ENCODE assay signal across 1 cellular context in the genomic region with DNA sequence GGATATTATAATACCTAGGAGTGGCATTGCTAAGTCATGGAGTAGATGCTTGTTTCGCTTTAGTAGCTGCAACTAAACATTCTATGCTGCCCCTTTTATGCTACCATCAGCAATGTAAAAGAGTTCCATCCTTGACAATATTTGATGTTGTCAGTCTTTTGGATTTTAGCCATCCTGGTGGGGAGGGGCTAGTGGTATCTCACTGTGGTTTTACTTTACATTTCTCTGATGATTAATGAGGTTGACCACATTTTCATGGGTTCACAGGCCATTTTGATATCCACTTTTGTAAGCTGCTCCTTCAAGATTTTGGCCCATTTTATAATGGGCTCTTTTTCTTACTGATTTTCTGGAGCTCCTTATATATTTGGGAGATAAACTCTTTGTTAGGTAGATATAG.
TF ChIP-seq lines count a peak whose summit lies in the region.

No MANE protein-coding gene starts in this region.

TF ChIP-seq in SK-N-SH, 30 proteins besides CTCF, POLR2A, EP300 and RAD21 (continued from another document):
- TF ChIP-seq, protein P1, sequence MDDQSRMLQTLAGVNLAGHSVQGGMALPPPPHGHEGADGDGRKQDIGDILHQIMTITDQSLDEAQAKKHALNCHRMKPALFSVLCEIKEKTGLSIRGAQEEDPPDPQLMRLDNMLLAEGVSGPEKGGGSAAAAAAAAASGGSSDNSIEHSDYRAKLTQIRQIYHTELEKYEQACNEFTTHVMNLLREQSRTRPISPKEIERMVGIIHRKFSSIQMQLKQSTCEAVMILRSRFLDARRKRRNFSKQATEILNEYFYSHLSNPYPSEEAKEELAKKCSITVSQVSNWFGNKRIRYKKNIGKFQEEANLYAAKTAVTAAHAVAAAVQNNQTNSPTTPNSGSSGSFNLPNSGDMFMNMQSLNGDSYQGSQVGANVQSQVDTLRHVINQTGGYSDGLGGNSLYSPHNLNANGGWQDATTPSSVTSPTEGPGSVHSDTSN (IDR thresholded peaks at IDR 0.05) = no peak
- TF ChIP-seq, protein P2, sequence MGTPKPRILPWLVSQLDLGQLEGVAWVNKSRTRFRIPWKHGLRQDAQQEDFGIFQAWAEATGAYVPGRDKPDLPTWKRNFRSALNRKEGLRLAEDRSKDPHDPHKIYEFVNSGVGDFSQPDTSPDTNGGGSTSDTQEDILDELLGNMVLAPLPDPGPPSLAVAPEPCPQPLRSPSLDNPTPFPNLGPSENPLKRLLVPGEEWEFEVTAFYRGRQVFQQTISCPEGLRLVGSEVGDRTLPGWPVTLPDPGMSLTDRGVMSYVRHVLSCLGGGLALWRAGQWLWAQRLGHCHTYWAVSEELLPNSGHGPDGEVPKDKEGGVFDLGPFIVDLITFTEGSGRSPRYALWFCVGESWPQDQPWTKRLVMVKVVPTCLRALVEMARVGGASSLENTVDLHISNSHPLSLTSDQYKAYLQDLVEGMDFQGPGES (IDR thresholded peaks at IDR 0.05; ENCODE audit: low read depth, low read length) = no peak
- TF ChIP-seq FOXM1 (IDR thresholded peaks at IDR 0.05; ENCODE audit: low read depth) = no peak
- no peak for TF ChIP-seq YY1 (IDR thresholded peaks at IDR 0.05; ENCODE audit: low read depth)
- TF ChIP-seq TCF12 (IDR thresholded peaks at IDR 0.05) = no peak
- TF ChIP-seq, protein P3, sequence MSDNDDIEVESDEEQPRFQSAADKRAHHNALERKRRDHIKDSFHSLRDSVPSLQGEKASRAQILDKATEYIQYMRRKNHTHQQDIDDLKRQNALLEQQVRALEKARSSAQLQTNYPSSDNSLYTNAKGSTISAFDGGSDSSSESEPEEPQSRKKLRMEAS (IDR thresholded peaks at IDR 0.05; ENCODE audit: low read depth) = no peak
- no peak for TF ChIP-seq MEF2A (IDR thresholded peaks at IDR 0.05; ENCODE audit: borderline replicate concordance, low read depth)
- TF ChIP-seq, protein P4, sequence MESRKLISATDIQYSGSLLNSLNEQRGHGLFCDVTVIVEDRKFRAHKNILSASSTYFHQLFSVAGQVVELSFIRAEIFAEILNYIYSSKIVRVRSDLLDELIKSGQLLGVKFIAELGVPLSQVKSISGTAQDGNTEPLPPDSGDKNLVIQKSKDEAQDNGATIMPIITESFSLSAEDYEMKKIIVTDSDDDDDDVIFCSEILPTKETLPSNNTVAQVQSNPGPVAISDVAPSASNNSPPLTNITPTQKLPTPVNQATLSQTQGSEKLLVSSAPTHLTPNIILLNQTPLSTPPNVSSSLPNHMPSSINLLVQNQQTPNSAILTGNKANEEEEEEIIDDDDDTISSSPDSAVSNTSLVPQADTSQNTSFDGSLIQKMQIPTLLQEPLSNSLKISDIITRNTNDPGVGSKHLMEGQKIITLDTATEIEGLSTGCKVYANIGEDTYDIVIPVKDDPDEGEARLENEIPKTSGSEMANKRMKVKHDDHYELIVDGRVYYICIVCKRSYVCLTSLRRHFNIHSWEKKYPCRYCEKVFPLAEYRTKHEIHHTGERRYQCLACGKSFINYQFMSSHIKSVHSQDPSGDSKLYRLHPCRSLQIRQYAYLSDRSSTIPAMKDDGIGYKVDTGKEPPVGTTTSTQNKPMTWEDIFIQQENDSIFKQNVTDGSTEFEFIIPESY (IDR thresholded peaks at IDR 0.05; ENCODE audit: borderline replicate concordance, low read depth) = no peak
- TF ChIP-seq MXI1 (IDR thresholded peaks at IDR 0.05; ENCODE audit: low read depth, low read length) = no peak
- TF ChIP-seq RFX5 (IDR thresholded peaks at IDR 0.05; ENCODE audit: low read length) = no peak
- TF ChIP-seq NRF1 (IDR thresholded peaks at IDR 0.05; ENCODE audit: low read depth, low read length) = no peak
